17 cellular contexts compared by ENCODE assay signal in the genomic region with DNA sequence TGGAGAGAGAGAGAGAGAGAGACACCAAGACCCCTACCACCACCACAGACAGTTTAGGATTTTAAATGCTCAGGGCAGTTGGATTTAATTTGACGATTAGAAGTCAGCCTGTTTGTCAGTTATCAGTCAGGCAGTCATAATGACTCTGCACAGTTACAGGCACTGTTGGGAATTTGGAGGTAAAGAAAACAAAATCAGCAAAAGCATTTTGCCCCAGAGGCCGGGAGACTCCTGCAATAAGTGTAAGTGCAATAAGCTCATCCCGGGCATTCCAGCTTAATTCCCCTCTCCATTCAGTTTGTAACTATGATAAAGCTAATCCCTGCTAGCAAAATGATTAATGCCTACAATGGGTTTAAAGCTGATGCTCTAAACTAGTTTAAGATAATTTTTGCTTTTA. TPM values are rescaled to one million over a fixed set of nuclear protein-coding genes. Genes with fewer than 3 reads are reported as not detected.
DNase-seq lines count a peak whose midpoint lies in the region; TF ChIP-seq lines count a peak whose summit lies in the region.
"Had no signal": no experiment of that assay in that cellular context is flagged by ENCODE, and none has a peak within 500 bp of the region (broad histone marks: within the 10 kb centered on the region; RNA-seq: fewer than 3 reads in every experiment).

No MANE protein-coding gene starts in this region.

- H3K4me3 ChIP-seq in HAP-1 (no peak overlapping the region), mammary epithelial cell (replicated peaks in 1 of 3; ENCODE audit: insufficient read depth in 1 of 3, low read depth in 2 of 3, low read length in 3 of 3) (no peak overlapping the region), retinal pigment epithelial cell (ENCODE audit: low read length) (no peak overlapping the region)
- H3K4me3 ChIP-seq: BLaER1, Peyer's patch had no signal

- no peak overlapping the region for H2AFZ ChIP-seq in mammary epithelial cell (ENCODE audit: low read depth, low read length)

- no peak overlapping the region for H3K9ac ChIP-seq in mammary epithelial cell (ENCODE audit: insufficient read depth, low read length)
- H3K9ac ChIP-seq: BLaER1 had no signal

- H3K9me3 ChIP-seq in HAP-1 (no peaks in the 10 kb centered on the region), mammary epithelial cell (replicated peaks; ENCODE audit: insufficient read depth, low read length) (no peaks in the 10 kb centered on the region)
- H3K9me3 ChIP-seq: BLaER1, Peyer's patch had no signal

- H3K27me3 ChIP-seq in HAP-1 (ENCODE audit: low read depth), result no peaks in the 10 kb centered on the region
- no peaks in the 10 kb centered on the region for H3K27me3 ChIP-seq in mammary epithelial cell (ENCODE audit: insufficient read depth, low read length)
- H3K27me3 ChIP-seq: BLaER1, Peyer's patch had no signal

- H3K4me2 ChIP-seq in mammary epithelial cell (ENCODE audit: insufficient read depth, low read depth, low read length), result peak overlapping the region; percentile 77
- H3K4me2 ChIP-seq: BLaER1 had no signal

- dilution Hi-C loops in mammary epithelial cell (cut with HindIII; ENCODE audit: low sequenced_read_pairs), result no loop called here

- H3K36me3 ChIP-seq in HAP-1 (replicated peaks) (no peaks in the 10 kb centered on the region), mammary epithelial cell (ENCODE audit: insufficient read depth, low read length) (peaks cover 12% of the 10 kb centered on the region)
- H3K36me3 ChIP-seq: BLaER1, Peyer's patch had no signal

- DNase-seq in HAP-1 (ENCODE audit: low spot score in 2 of 2), result peak; percentile 46 to 61
- peak; percentile 55 for DNase-seq in OCI-M1 (lab: John Stamatoyannopoulos, UW)
- DNase-seq in mammary epithelial cell, result no peak
- DNase-seq in retinal pigment epithelial cell (ENCODE audit: low read depth), result peak; percentile 51
- no peak for DNase-seq in NCI-H1105 treated with DMSO at 0.1 percent for 48 hours (lab: John Stamatoyannopoulos, UW)
- DNase-seq in RPMI8226, result no peak
- no peak for DNase-seq in occipital lobe (lab: John Stamatoyannopoulos, UW)
- DNase-seq: DMS153, EL, Karpas-422, NCI-H1417 treated with DMSO at 0.1 percent for 48 hours, NCI-H2029 treated with DMSO at 0.1 percent for 48 hours, NCI-H345, NCI-H69, Peyer's patch, SHP77 treated with DMSO at 0.1 percent for 48 hours had no signal

- in situ Hi-C loops in HAP-1 (cut with MboI; ENCODE audit: low sequenced_read_pairs) (loop anchor here (25.0 kb wide), 1 partner anchor 557 kb away; no protein-coding TSS in a partner anchor), mammary epithelial cell (cut with MboI; ENCODE audit: low sequenced_read_pairs in 2 of 2) (no loop called here)

- BruUV-seq in mammary epithelial cell (replicated peaks; lab: Mats Ljungman, UMichigan), result no TSS peak

- peaks cover 81% of the 10 kb centered on the region for H3K79me2 ChIP-seq in mammary epithelial cell (ENCODE audit: insufficient read depth, low read length)

- 30% methylated on average over 2 of the region's 3 CpGs for WGBS in mammary epithelial cell (ENCODE audit: low coverage, missing lambda C conversion rate)

- H3K27ac ChIP-seq in mammary epithelial cell (ENCODE audit: insufficient read depth, low read depth, low read length), result peak overlapping the region; percentile 36
- H3K27ac ChIP-seq: BLaER1, Peyer's patch had no signal

- TF ChIP-seq CTCF in mammary epithelial cell (conservative IDR thresholded peaks at IDR 0.05 in 1 of 2, IDR thresholded peaks at IDR 0.05 in 1 of 2; ENCODE audit: extremely low read depth in 1 of 2, insufficient read depth in 1 of 2, low read depth in 1 of 2, low read length in 2 of 2) (no peak), retinal pigment epithelial cell (conservative IDR thresholded peaks at IDR 0.05; ENCODE audit: low read depth, low read length) (no peak)

- no peaks in the 10 kb centered on the region for H4K20me1 ChIP-seq in mammary epithelial cell (ENCODE audit: insufficient read depth, low read length)
- H4K20me1 ChIP-seq: BLaER1 had no signal

- CTCF ChIA-PET in mammary epithelial cell (lab: Charles Lee; ENCODE audit: low non-redundant PET), result no interaction called here

- intact Hi-C loops in mammary epithelial cell (cut with micrococcal nuclease), result no loop called here

- H3K4me1 ChIP-seq in HAP-1 (peaks cover 8% of the 10 kb centered on the region), mammary epithelial cell (ENCODE audit: insufficient read depth, low read length) (peaks cover 77% of the 10 kb centered on the region)
- H3K4me1 ChIP-seq: BLaER1, Peyer's patch had no signal

RNA-seq across cellular contexts. Expression of a gene that starts 13.5 kb away (rescaled TPM):
- 100 to 1,000 TPM; 312 to 708 TPM for total RNA-seq in mammary epithelial cell
- polyA plus RNA-seq in mammary epithelial cell, result 140 TPM
- 473 TPM for polyA minus RNA-seq in mammary epithelial cell
- 289 TPM for total RNA-seq in occipital lobe

Comparison
In these comparisons a context has a peak if more than half of its experiments do, and no peak if none do; other contexts are left out.
1. DNase-seq: peak in HAP-1 (2 of 2), OCI-M1 (single experiment) and retinal pigment epithelial cell (single experiment); none in mammary epithelial cell (single experiment), NCI-H1105 treated with DMSO at 0.1 percent for 48 hours (single experiment), RPMI8226 (single experiment) and occipital lobe (single experiment).